19 cellular contexts compared by ENCODE assay signal in the genomic region with DNA sequence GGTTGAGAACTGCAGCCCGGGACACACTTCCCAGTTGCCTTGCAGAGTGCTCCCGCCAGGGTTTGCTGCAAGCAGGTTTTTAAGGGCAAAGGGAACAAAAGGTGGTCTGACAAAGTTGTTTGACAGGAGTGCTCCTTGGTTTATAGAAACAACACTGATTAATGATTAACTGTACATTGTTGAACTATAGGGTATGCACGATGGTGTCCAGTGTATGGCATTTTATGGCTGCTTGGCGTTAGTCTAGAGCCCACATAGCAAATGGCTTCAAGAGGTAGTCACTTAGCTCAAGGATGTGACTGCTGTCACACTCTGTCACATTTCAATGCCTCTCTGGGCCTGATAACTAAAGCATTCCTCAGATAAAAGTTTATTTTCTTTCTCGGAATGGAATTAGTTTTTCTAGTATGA.
DNase-seq lines count a peak whose midpoint lies in the region; ATAC-seq and TF ChIP-seq lines count a peak whose summit lies in the region.
"Had no signal": no experiment of that assay in that cellular context is flagged by ENCODE, and none has a peak within 500 bp of the region (broad histone marks: within the 10 kb centered on the region; RNA-seq: fewer than 3 reads in every experiment).

No MANE protein-coding gene starts in this region.

- H3K36me3 ChIP-seq in mucosa of rectum (ENCODE audit: control insufficient read depth in 2 of 2, insufficient read depth in 2 of 2, low read length in 2 of 2), result no peaks in the 10 kb centered on the region
- H3K36me3 ChIP-seq: BLaER1 treated with 17β-estradiol and CSF1 and Interleukin-3, amounts not matched to agents 10 nM and 100 nM; Peyer's patch had no signal

- peak overlapping the region in 1 of 2 donors; percentile 30 for H3K9ac ChIP-seq in mucosa of rectum (ENCODE audit: low read depth in 1 of 2, low read length in 2 of 2)
- H3K9ac ChIP-seq: BLaER1 treated with 17β-estradiol and CSF1 and Interleukin-3, amounts not matched to agents 10 nM and 100 nM had no signal

- peak; percentile 21; the same call in 1 of the 2 replicates for TF ChIP-seq CTCF in 22Rv1 (IDR thresholded peaks at IDR 0.05)

- no peaks in the 10 kb centered on the region for H3K36me3 Mint-ChIP-seq in activated naive CD4-positive, alpha-beta T cell treated with anti-CD3 and anti-CD28 coated beads, Interleukin-2, amount 50 U/mL, for 72 hours

- H3K4me1 Mint-ChIP-seq in stimulated activated naive CD8-positive, alpha-beta T cell treated with anti-CD3 and anti-CD28 coated beads, Interleukin-15, amount 100 ng/mL, for 72 hours, result no peaks in the 10 kb centered on the region

- no peaks in the 10 kb centered on the region for H3K9me3 ChIP-seq in mucosa of rectum (ENCODE audit: control insufficient read depth in 2 of 2, low read length in 2 of 2)
- H3K9me3 ChIP-seq: BLaER1 treated with 17β-estradiol and CSF1 and Interleukin-3, amounts not matched to agents 10 nM and 100 nM; Peyer's patch had no signal

- no peak for ATAC-seq in stimulated activated naive CD8-positive, alpha-beta T cell treated with anti-CD3 and anti-CD28 coated beads, Interleukin-15, amount 100 ng/mL, for 72 hours
- ATAC-seq in activated naive CD4-positive, alpha-beta T cell treated with anti-CD3 and anti-CD28 coated beads, Interleukin-2, amount 50 U/mL, for 72 hours, result no peak

- DNase-seq in DMS53 treated with DMSO at 0.1 percent for 48 hours (lab: John Stamatoyannopoulos, UW; ENCODE audit: unreplicated experiment) (peak; percentile 76), SW480 (ENCODE audit: low spot score) (peak; percentile 23), HUDEP-2 (lab: John Stamatoyannopoulos, UW; ENCODE audit: unreplicated experiment in 76 of 76) (no peak), NCI-H510A (lab: John Stamatoyannopoulos, UW) (no peak)
- no peak for DNase-seq in stimulated activated naive CD8-positive, alpha-beta T cell treated with anti-CD3 and anti-CD28 coated beads, Interleukin-15, amount 100 ng/mL, for 72 hours
- no peak for DNase-seq in activated naive CD4-positive, alpha-beta T cell treated with anti-CD3 and anti-CD28 coated beads, Interleukin-2, amount 50 U/mL, for 72 hours (ENCODE audit: low spot score in 2 of 2)
- DNase-seq: DMS153, H9, KBM-7, NCI-H1436 treated with DMSO at 0.1 percent for 48 hours, NCI-H2029 treated with DMSO at 0.1 percent for 48 hours, NCI-H2171 treated with DMSO at 0.1 percent for 48 hours, Peyer's patch, Right ventricle myocardium superior had no signal

- no peaks in the 10 kb centered on the region for H3K27me3 ChIP-seq in mucosa of rectum (ENCODE audit: control insufficient read depth in 2 of 2, insufficient read depth in 2 of 2, low read length in 2 of 2)
- H3K27me3 ChIP-seq: BLaER1 treated with 17β-estradiol and CSF1 and Interleukin-3, amounts not matched to agents 10 nM and 100 nM; Peyer's patch had no signal

- H3K27ac ChIP-seq in 22Rv1 (no peak overlapping the region; the same call in 1 of the 2 replicates), mucosa of rectum (ENCODE audit: low read depth in 2 of 2, low read length in 2 of 2) (peak overlapping the region; percentile 60 to 78)
- H3K27ac ChIP-seq: BLaER1 treated with 17β-estradiol and CSF1 and Interleukin-3, amounts not matched to agents 10 nM and 100 nM; HL-60; SK-N-MC had no signal

- H3K4me3 ChIP-seq in mucosa of rectum (ENCODE audit: low read length in 2 of 2), result peak overlapping the region; percentile 24 to 51
- H3K4me3 ChIP-seq: BLaER1 treated with 17β-estradiol and CSF1 and Interleukin-3, amounts not matched to agents 10 nM and 100 nM; Peyer's patch; SK-N-MC had no signal

- no peaks in the 10 kb centered on the region for H3K27me3 Mint-ChIP-seq in stimulated activated naive CD8-positive, alpha-beta T cell treated with anti-CD3 and anti-CD28 coated beads, Interleukin-15, amount 100 ng/mL, for 72 hours

- H3K4me1 ChIP-seq in mucosa of rectum (ENCODE audit: control insufficient read depth in 2 of 2, insufficient read depth in 2 of 2, low read length in 2 of 2), result peaks cover 24 to 51% of the 10 kb centered on the region in 2 donors

- H3K9me3 Mint-ChIP-seq in stimulated activated naive CD8-positive, alpha-beta T cell treated with anti-CD3 and anti-CD28 coated beads, Interleukin-15, amount 100 ng/mL, for 72 hours, result no peaks in the 10 kb centered on the region
- H3K9me3 Mint-ChIP-seq in activated naive CD4-positive, alpha-beta T cell treated with anti-CD3 and anti-CD28 coated beads, Interleukin-2, amount 50 U/mL, for 72 hours, result no peaks in the 10 kb centered on the region
- H3K9me3 Mint-ChIP-seq: H9 had no signal

- no peak overlapping the region for H3K27ac Mint-ChIP-seq in stimulated activated naive CD8-positive, alpha-beta T cell treated with anti-CD3 and anti-CD28 coated beads, Interleukin-15, amount 100 ng/mL, for 72 hours
- H3K27ac Mint-ChIP-seq in activated naive CD4-positive, alpha-beta T cell treated with anti-CD3 and anti-CD28 coated beads, Interleukin-2, amount 50 U/mL, for 72 hours, result no peak overlapping the region
- H3K27ac Mint-ChIP-seq: H9 had no signal

- no peak overlapping the region for H3K4me3 Mint-ChIP-seq in stimulated activated naive CD8-positive, alpha-beta T cell treated with anti-CD3 and anti-CD28 coated beads, Interleukin-15, amount 100 ng/mL, for 72 hours
- H3K4me3 Mint-ChIP-seq: H9 had no signal

Comparison
In these comparisons a context has a peak if more than half of its experiments do, and no peak if none do; other contexts are left out.
1. DNase-seq: peak in DMS53 treated with DMSO at 0.1 percent for 48 hours (single experiment) and SW480 (single experiment); none in HUDEP-2 (0 of 76), stimulated activated naive CD8-positive, alpha-beta T cell treated with anti-CD3 and anti-CD28 coated beads, Interleukin-15, amount 100 ng/mL, for 72 hours (0 of 2), activated naive CD4-positive, alpha-beta T cell treated with anti-CD3 and anti-CD28 coated beads, Interleukin-2, amount 50 U/mL, for 72 hours (0 of 2) and NCI-H510A (single experiment).